2 cellular contexts compared by ENCODE assay signal in the genomic region with DNA sequence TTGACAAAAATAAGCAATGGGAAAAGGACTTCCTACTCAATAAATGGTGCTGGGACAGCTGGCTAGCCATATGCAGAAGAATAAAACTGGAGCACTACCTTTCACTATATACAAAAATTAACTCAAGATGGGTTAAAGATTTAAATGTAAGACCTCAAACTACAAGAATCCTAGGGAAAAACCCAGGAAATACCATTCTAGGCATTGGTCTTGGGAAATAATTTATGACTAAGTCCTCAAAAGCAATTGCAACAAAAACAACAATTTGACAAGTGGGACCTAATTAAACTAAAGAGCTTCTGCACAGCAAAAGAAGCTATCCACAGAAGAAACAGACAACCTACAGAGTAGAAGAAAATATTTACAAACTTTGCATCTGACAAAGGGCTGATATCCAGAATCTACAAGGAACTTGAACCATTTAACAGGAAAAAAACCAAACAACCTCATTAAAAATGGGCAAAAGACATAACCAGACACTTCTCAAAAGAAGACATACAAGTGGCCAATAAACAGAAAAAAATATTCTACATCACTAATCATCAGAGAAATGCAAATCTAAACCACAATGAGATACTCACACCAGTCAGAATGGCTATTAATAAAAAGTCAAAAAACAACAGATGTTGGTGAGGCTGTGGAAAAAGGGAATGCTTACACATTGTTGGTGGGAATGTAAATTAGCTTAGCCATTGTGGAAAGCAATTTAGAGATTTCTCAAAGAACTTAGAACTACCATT.
TF ChIP-seq lines count a peak whose summit lies in the region.

No MANE protein-coding gene starts in this region.

TF ChIP-seq in endothelial cell of umbilical vein, 7 proteins besides CTCF, POLR2A, EP300 and RAD21 (continued from another document):
- no peak for TF ChIP-seq MYC (IDR thresholded peaks at IDR 0.05; ENCODE audit: low read depth, low read length)
- TF ChIP-seq JUN (IDR thresholded peaks at IDR 0.05; ENCODE audit: borderline replicate concordance, insufficient read depth, insufficient read length, low read depth) = no peak
- TF ChIP-seq FOS (IDR thresholded peaks at IDR 0.05; ENCODE audit: borderline replicate concordance, insufficient read depth, low read length) = no peak
- no peak for TF ChIP-seq EZH2 (IDR thresholded peaks at IDR 0.05; ENCODE audit: borderline replicate concordance, low read depth, low read length, severe bottlenecking)
- TF ChIP-seq, protein P1, sequence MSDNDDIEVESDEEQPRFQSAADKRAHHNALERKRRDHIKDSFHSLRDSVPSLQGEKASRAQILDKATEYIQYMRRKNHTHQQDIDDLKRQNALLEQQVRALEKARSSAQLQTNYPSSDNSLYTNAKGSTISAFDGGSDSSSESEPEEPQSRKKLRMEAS (IDR thresholded peaks at IDR 0.05; ENCODE audit: insufficient read depth, insufficient read length) = no peak
- no peak for TF ChIP-seq GATA2 (IDR thresholded peaks at IDR 0.05; ENCODE audit: insufficient read depth, insufficient read length, low read depth, low read length)

TF ChIP-seq in WTC11, 78 proteins besides CTCF, POLR2A, EP300 and RAD21 (continued from another document):
- TF ChIP-seq, protein P2, sequence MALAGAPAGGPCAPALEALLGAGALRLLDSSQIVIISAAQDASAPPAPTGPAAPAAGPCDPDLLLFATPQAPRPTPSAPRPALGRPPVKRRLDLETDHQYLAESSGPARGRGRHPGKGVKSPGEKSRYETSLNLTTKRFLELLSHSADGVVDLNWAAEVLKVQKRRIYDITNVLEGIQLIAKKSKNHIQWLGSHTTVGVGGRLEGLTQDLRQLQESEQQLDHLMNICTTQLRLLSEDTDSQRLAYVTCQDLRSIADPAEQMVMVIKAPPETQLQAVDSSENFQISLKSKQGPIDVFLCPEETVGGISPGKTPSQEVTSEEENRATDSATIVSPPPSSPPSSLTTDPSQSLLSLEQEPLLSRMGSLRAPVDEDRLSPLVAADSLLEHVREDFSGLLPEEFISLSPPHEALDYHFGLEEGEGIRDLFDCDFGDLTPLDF (CRISPR knock-in tag; IDR thresholded peaks at IDR 0.05) = no peak
- TF ChIP-seq CBFB (CRISPR knock-in tag; IDR thresholded peaks at IDR 0.05; ENCODE audit: low read depth) = no peak
- no peak for TF ChIP-seq RELA (CRISPR knock-in tag; IDR thresholded peaks at IDR 0.05; ENCODE audit: borderline replicate concordance)
- no peak for TF ChIP-seq HMGA2 (CRISPR knock-in tag; IDR thresholded peaks at IDR 0.05)
- TF ChIP-seq NR2C2 (CRISPR knock-in tag; IDR thresholded peaks at IDR 0.05) = no peak
- no peak for TF ChIP-seq NR1H2 (CRISPR knock-in tag; IDR thresholded peaks at IDR 0.05)
- no peak for TF ChIP-seq ZNF121 (CRISPR knock-in tag; IDR thresholded peaks at IDR 0.05)
- no peak for TF ChIP-seq NFATC4 (CRISPR knock-in tag; IDR thresholded peaks at IDR 0.05)
- TF ChIP-seq TEAD4 (CRISPR knock-in tag; IDR thresholded peaks at IDR 0.05) = no peak
- TF ChIP-seq, protein P3, sequence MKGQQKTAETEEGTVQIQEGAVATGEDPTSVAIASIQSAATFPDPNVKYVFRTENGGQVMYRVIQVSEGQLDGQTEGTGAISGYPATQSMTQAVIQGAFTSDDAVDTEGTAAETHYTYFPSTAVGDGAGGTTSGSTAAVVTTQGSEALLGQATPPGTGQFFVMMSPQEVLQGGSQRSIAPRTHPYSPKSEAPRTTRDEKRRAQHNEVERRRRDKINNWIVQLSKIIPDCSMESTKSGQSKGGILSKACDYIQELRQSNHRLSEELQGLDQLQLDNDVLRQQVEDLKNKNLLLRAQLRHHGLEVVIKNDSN (CRISPR knock-in tag; IDR thresholded peaks at IDR 0.05) = no peak
- TF ChIP-seq ZNF416 (CRISPR knock-in tag; IDR thresholded peaks at IDR 0.05) = no peak
- TF ChIP-seq FOXJ3 (CRISPR knock-in tag; IDR thresholded peaks at IDR 0.05; ENCODE audit: borderline replicate concordance) = no peak
- no peak for TF ChIP-seq ZNF396 (CRISPR knock-in tag; IDR thresholded peaks at IDR 0.05; ENCODE audit: borderline replicate concordance)
- TF ChIP-seq, protein P4, sequence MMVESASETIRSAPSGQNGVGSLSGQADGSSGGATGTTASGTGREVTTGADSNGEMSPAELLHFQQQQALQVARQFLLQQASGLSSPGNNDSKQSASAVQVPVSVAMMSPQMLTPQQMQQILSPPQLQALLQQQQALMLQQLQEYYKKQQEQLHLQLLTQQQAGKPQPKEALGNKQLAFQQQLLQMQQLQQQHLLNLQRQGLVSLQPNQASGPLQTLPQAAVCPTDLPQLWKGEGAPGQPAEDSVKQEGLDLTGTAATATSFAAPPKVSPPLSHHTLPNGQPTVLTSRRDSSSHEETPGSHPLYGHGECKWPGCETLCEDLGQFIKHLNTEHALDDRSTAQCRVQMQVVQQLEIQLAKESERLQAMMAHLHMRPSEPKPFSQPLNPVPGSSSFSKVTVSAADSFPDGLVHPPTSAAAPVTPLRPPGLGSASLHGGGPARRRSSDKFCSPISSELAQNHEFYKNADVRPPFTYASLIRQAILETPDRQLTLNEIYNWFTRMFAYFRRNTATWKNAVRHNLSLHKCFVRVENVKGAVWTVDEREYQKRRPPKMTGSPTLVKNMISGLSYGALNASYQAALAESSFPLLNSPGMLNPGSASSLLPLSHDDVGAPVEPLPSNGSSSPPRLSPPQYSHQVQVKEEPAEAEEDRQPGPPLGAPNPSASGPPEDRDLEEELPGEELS (CRISPR knock-in tag; IDR thresholded peaks at IDR 0.05) = no peak
- no peak for TF ChIP-seq ZNF317 (CRISPR knock-in tag; IDR thresholded peaks at IDR 0.05; ENCODE audit: borderline replicate concordance, low read depth)
- TF ChIP-seq, protein P5, sequence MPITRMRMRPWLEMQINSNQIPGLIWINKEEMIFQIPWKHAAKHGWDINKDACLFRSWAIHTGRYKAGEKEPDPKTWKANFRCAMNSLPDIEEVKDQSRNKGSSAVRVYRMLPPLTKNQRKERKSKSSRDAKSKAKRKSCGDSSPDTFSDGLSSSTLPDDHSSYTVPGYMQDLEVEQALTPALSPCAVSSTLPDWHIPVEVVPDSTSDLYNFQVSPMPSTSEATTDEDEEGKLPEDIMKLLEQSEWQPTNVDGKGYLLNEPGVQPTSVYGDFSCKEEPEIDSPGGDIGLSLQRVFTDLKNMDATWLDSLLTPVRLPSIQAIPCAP (CRISPR knock-in tag; IDR thresholded peaks at IDR 0.05) = no peak
- TF ChIP-seq SP1 (CRISPR knock-in tag; conservative IDR thresholded peaks at IDR 0.05) = no peak
